37 cellular contexts compared by ENCODE assay signal in genomic region chr15:39092354-39092753, GRCh38.
"Had no signal": no experiment of that assay in that cellular context is flagged by ENCODE, and none has a peak within 500 bp of the region (broad histone marks: within the 10 kb centered on the region; RNA-seq: fewer than 3 reads in every experiment).

No MANE protein-coding gene starts in this region.

- H3K36me3 ChIP-seq: ascending aorta, cardiac muscle cell had no signal

- H3K27me3 ChIP-seq: ascending aorta, cardiac muscle cell had no signal

- H3K9me3 Mint-ChIP-seq: activated CD4-positive, alpha-beta memory T cell treated with anti-CD3 and anti-CD28 coated beads, Interleukin-2, amount 10 ng/mL, durations not matched to agents 7 days and 5 days; activated CD4-positive, alpha-beta T cell treated with anti-CD3 and anti-CD28 coated beads, Interleukin-2, amount 10 ng/mL, durations not matched to agents 7 days and 5 days; activated naive CD4-positive, alpha-beta T cell treated with anti-CD3 and anti-CD28 coated beads, Interleukin-2, amount 10 ng/mL, durations not matched to agents 7 days and 5 days; activated naive CD4-positive, alpha-beta T cell treated with anti-CD3 and anti-CD28 coated beads, Interleukin-2, amount 50 U/mL, for 24 hours; activated naive CD8-positive, alpha-beta T cell treated with anti-CD3 and anti-CD28 coated beads, Interleukin-2, amount 10 ng/mL, durations not matched to agents 7 days and 5 days; activated naive CD8-positive, alpha-beta T cell treated with anti-CD3 and anti-CD28 coated beads, Interleukin-2, amount 50 U/mL, for 24 hours; activated T-cell treated with anti-CD3 and anti-CD28 coated beads, Interleukin-2, amount 50 U/mL, for 24 hours; activated T-helper 2 cell treated with anti-CD3 and anti-CD28 coated beads, Interferon-gamma antibody, Interleukin-2, Interleukin-4, amounts not matched to agents 10 μg/mL and 5 μg/mL and 100 μg/mL, durations not matched to agents 14 hours and 24 hours and 36 hours; central memory CD8-positive, alpha-beta T cell; T-helper 1 cell treated with Interleukin-12 subunit alpha and Interleukin-12 subunit beta and Interleukin-4 antibody, amounts not matched to agents 30 μg/mL and 1 μg/mL, for 36 hours; T-helper 2 cell treated with Interferon-gamma antibody and Interleukin-4, amounts not matched to agents 5 μg/mL and 100 μg/mL, for 36 hours had no signal

- H3K4me3 ChIP-seq: ascending aorta, cardiac muscle cell had no signal

- H3K27ac ChIP-seq: ascending aorta, cardiac muscle cell, VCaP had no signal

- H3K4me3 Mint-ChIP-seq: activated CD4-positive, alpha-beta memory T cell treated with anti-CD3 and anti-CD28 coated beads, Interleukin-2, amount 10 ng/mL, durations not matched to agents 7 days and 5 days; activated CD4-positive, alpha-beta T cell treated with anti-CD3 and anti-CD28 coated beads for 36 hours; activated CD4-positive, alpha-beta T cell treated with anti-CD3 and anti-CD28 coated beads, Interleukin-2, amount 10 ng/mL, durations not matched to agents 7 days and 5 days; activated CD8-positive, alpha-beta memory T cell treated with anti-CD3 and anti-CD28 coated beads, Interleukin-2, amount 10 ng/mL, durations not matched to agents 7 days and 5 days; activated CD8-positive, alpha-beta T cell treated with anti-CD3 and anti-CD28 coated beads, Interleukin-2, amount 10 ng/mL, durations not matched to agents 7 days and 5 days; activated naive CD4-positive, alpha-beta T cell treated with anti-CD3 and anti-CD28 coated beads, Interleukin-2, amount 10 ng/mL, durations not matched to agents 7 days and 5 days; activated naive CD4-positive, alpha-beta T cell treated with anti-CD3 and anti-CD28 coated beads, Interleukin-2, amount 50 U/mL, for 24 hours; activated naive CD8-positive, alpha-beta T cell; activated naive CD8-positive, alpha-beta T cell treated with anti-CD3 and anti-CD28 coated beads, Interleukin-2, amount 10 ng/mL, durations not matched to agents 7 days and 5 days; activated naive CD8-positive, alpha-beta T cell treated with anti-CD3 and anti-CD28 coated beads, Interleukin-2, amount 50 U/mL, for 24 hours; activated T-cell treated with anti-CD3 and anti-CD28 coated beads, Interleukin-2, amount 50 U/mL, for 24 hours; brain; central memory CD8-positive, alpha-beta T cell; T-helper 1 cell treated with Interleukin-12 subunit alpha and Interleukin-12 subunit beta and Interleukin-4 antibody, amounts not matched to agents 30 μg/mL and 1 μg/mL, for 36 hours; T-helper 2 cell treated with Interferon-gamma antibody and Interleukin-4, amounts not matched to agents 5 μg/mL and 100 μg/mL, for 36 hours had no signal

- H3K36me3 Mint-ChIP-seq: activated CD8-positive, alpha-beta memory T cell treated with anti-CD3 and anti-CD28 coated beads, Interleukin-2, amount 10 ng/mL, durations not matched to agents 7 days and 5 days; activated naive CD4-positive, alpha-beta T cell treated with anti-CD3 and anti-CD28 coated beads, Interleukin-2, amount 10 ng/mL, durations not matched to agents 7 days and 5 days; activated naive CD4-positive, alpha-beta T cell treated with anti-CD3 and anti-CD28 coated beads, Interleukin-2, amount 50 U/mL, for 24 hours; activated naive CD8-positive, alpha-beta T cell; activated naive CD8-positive, alpha-beta T cell treated with anti-CD3 and anti-CD28 coated beads, Interleukin-2, amount 10 ng/mL, durations not matched to agents 7 days and 5 days; brain had no signal

- H3K4me1 ChIP-seq: ascending aorta had no signal

- H3K4me1 Mint-ChIP-seq: activated CD4-positive, alpha-beta memory T cell treated with anti-CD3 and anti-CD28 coated beads, Interleukin-2, amount 10 ng/mL, durations not matched to agents 7 days and 5 days; activated CD4-positive, alpha-beta T cell treated with anti-CD3 and anti-CD28 coated beads for 36 hours; activated CD4-positive, alpha-beta T cell treated with anti-CD3 and anti-CD28 coated beads, Interleukin-2, amount 10 ng/mL, durations not matched to agents 7 days and 5 days; activated CD8-positive, alpha-beta memory T cell treated with anti-CD3 and anti-CD28 coated beads, Interleukin-2, amount 10 ng/mL, durations not matched to agents 7 days and 5 days; activated naive CD4-positive, alpha-beta T cell treated with anti-CD3 and anti-CD28 coated beads, Interleukin-2, amount 10 ng/mL, durations not matched to agents 7 days and 5 days; activated naive CD4-positive, alpha-beta T cell treated with anti-CD3 and anti-CD28 coated beads, Interleukin-2, amount 50 U/mL, for 24 hours; activated naive CD8-positive, alpha-beta T cell treated with anti-CD3 and anti-CD28 coated beads, Interleukin-2, amount 10 ng/mL, durations not matched to agents 7 days and 5 days; activated naive CD8-positive, alpha-beta T cell treated with anti-CD3 and anti-CD28 coated beads, Interleukin-2, amount 50 U/mL, for 24 hours; central memory CD8-positive, alpha-beta T cell had no signal

- DNase-seq: activated CD4-positive, alpha-beta memory T cell treated with anti-CD3 and anti-CD28 coated beads, Interleukin-2, amount 10 ng/mL, durations not matched to agents 7 days and 5 days; activated CD4-positive, alpha-beta T cell treated with anti-CD3 and anti-CD28 coated beads for 1 hour; activated CD4-positive, alpha-beta T cell treated with anti-CD3 and anti-CD28 coated beads for 36 hours; activated CD4-positive, alpha-beta T cell treated with anti-CD3 and anti-CD28 coated beads for 48 hours; activated CD4-positive, alpha-beta T cell treated with anti-CD3 and anti-CD28 coated beads, Interleukin-2, amount 10 ng/mL, durations not matched to agents 7 days and 5 days; activated CD4-positive, alpha-beta T cell treated with anti-CD3 and anti-CD28 coated beads, Interleukin-2, amount 50 U/mL, for 48 hours; activated CD4-positive, CD25-positive, alpha-beta regulatory T cell; activated CD8-positive, alpha-beta memory T cell treated with anti-CD3 and anti-CD28 coated beads for 24 hours; activated CD8-positive, alpha-beta memory T cell treated with anti-CD3 and anti-CD28 coated beads, Interleukin-2, amount 10 ng/mL, durations not matched to agents 7 days and 5 days; activated CD8-positive, alpha-beta memory T cell treated with anti-CD3 and anti-CD28 coated beads, Interleukin-2, amount 50 U/mL, for 48 hours; activated CD8-positive, alpha-beta T cell treated with anti-CD3 and anti-CD28 coated beads, Interleukin-2, amount 10 ng/mL, durations not matched to agents 7 days and 5 days; activated effector memory CD4-positive, alpha-beta T cell treated with Interleukin-2 at 50 U/mL for 16 hours; activated gamma-delta T cell; activated naive CD4-positive, alpha-beta T cell treated with anti-CD3 and anti-CD28 coated beads, Interleukin-2, amount 10 ng/mL, durations not matched to agents 7 days and 5 days; activated naive CD4-positive, alpha-beta T cell treated with Interleukin-2 at 50 U/mL for 16 hours; activated naive CD8-positive, alpha-beta T cell treated with anti-CD3 and anti-CD28 coated beads, Interleukin-2, amount 10 ng/mL, durations not matched to agents 7 days and 5 days; activated naive CD8-positive, alpha-beta T cell treated with anti-CD3 and anti-CD28 coated beads, Interleukin-2, amount 50 U/mL, for 24 hours; activated T-cell treated with anti-CD3 and anti-CD28 coated beads, Interleukin-2, amount 50 U/mL, for 24 hours; activated T-cell treated with anti-CD3 and anti-CD28 coated beads, Interleukin-2, amount 50 U/mL, for 48 hours; amygdala; anterior cingulate cortex; caudate nucleus; cerebellar nuclear complex; T-helper 1 cell; T-helper 2 cell; T-helper 9 cell had no signal

- ATAC-seq: activated CD4-positive, alpha-beta T cell treated with anti-CD3 and anti-CD28 coated beads for 36 hours; activated CD4-positive, CD25-positive, alpha-beta regulatory T cell treated with anti-CD3 and anti-CD28 coated beads, Interleukin-2, amount 50 U/mL, for 24 hours; activated CD8-positive, alpha-beta memory T cell treated with anti-CD3 and anti-CD28 coated beads, Interleukin-2, amount 10 ng/mL, durations not matched to agents 7 days and 5 days; activated CD8-positive, alpha-beta T cell treated with anti-CD3 and anti-CD28 coated beads, Interleukin-2, amount 10 ng/mL, durations not matched to agents 7 days and 5 days; activated naive CD8-positive, alpha-beta T cell treated with anti-CD3 and anti-CD28 coated beads, Interleukin-2, amount 50 U/mL, for 24 hours had no signal

- H3K27ac Mint-ChIP-seq: activated CD4-positive, alpha-beta memory T cell treated with anti-CD3 and anti-CD28 coated beads, Interleukin-2, amount 10 ng/mL, durations not matched to agents 7 days and 5 days; activated CD4-positive, alpha-beta T cell treated with anti-CD3 and anti-CD28 coated beads for 36 hours; activated CD4-positive, alpha-beta T cell treated with anti-CD3 and anti-CD28 coated beads, Interleukin-2, amount 10 ng/mL, durations not matched to agents 7 days and 5 days; activated CD8-positive, alpha-beta memory T cell treated with anti-CD3 and anti-CD28 coated beads, Interleukin-2, amount 10 ng/mL, durations not matched to agents 7 days and 5 days; activated CD8-positive, alpha-beta T cell treated with anti-CD3 and anti-CD28 coated beads, Interleukin-2, amount 10 ng/mL, durations not matched to agents 7 days and 5 days; activated naive CD4-positive, alpha-beta T cell treated with anti-CD3 and anti-CD28 coated beads, Interleukin-2, amount 10 ng/mL, durations not matched to agents 7 days and 5 days; activated naive CD4-positive, alpha-beta T cell treated with anti-CD3 and anti-CD28 coated beads, Interleukin-2, amount 50 U/mL, for 24 hours; activated naive CD8-positive, alpha-beta T cell; activated naive CD8-positive, alpha-beta T cell treated with anti-CD3 and anti-CD28 coated beads, Interleukin-2, amount 10 ng/mL, durations not matched to agents 7 days and 5 days; activated naive CD8-positive, alpha-beta T cell treated with anti-CD3 and anti-CD28 coated beads, Interleukin-2, amount 50 U/mL, for 24 hours; activated T-cell treated with anti-CD3 and anti-CD28 coated beads, Interleukin-2, amount 50 U/mL, for 24 hours; activated T-helper 2 cell treated with anti-CD3 and anti-CD28 coated beads, Interferon-gamma antibody, Interleukin-2, Interleukin-4, amounts not matched to agents 10 μg/mL and 5 μg/mL and 100 μg/mL, durations not matched to agents 14 hours and 24 hours and 36 hours; brain; T-helper 1 cell treated with Interleukin-12 subunit alpha and Interleukin-12 subunit beta and Interleukin-4 antibody, amounts not matched to agents 30 μg/mL and 1 μg/mL, for 36 hours; T-helper 2 cell treated with Interferon-gamma antibody and Interleukin-4, amounts not matched to agents 5 μg/mL and 100 μg/mL, for 36 hours had no signal

- H3K9me3 ChIP-seq: ascending aorta had no signal
